In the genomic region with DNA sequence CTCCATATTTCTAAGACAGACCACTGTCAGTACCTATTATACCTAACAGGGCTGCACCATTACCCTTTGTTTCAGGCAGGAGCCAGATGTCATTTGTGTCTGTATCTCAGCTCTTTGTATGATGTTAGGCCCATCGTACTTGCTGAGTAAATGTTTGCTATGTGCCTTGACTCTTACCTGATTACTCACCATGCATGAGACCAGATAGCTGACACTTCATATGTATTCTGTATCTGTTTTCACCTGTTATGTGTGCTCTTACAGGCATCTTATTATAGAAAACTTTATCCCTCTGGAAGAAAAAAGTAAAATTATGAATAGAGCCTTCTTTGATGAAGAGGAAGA, we compare ENCODE assay signal across 12 cellular contexts. TPM values are rescaled to one million over a fixed set of nuclear protein-coding genes. Genes with fewer than 3 reads are reported as not detected.
A peak's percentile ranks its signal among the peaks of the same experiment; 100 is the strongest.
DNase-seq lines count a peak whose midpoint lies in the region; ATAC-seq, FAIRE-seq and TF ChIP-seq lines count a peak whose summit lies in the region.
"Had no signal": no experiment of that assay in that cellular context is flagged by ENCODE, and none has a peak within 500 bp of the region (broad histone marks: within the 10 kb centered on the region; RNA-seq: fewer than 3 reads in every experiment).

No MANE protein-coding gene starts in this region.

- H3K36me3 ChIP-seq in bronchial epithelial cell (ENCODE audit: control insufficient read depth, insufficient read depth, low read length) (peaks cover 4% of the 10 kb centered on the region), osteoblast (ENCODE audit: insufficient read depth, low read length) (peaks cover 16% of the 10 kb centered on the region)

- H3K27me3 ChIP-seq in bronchial epithelial cell (ENCODE audit: control insufficient read depth, insufficient read depth, low read length) (no peaks in the 10 kb centered on the region), osteoblast (ENCODE audit: insufficient read depth, low read length) (no peaks in the 10 kb centered on the region)
- H3K27me3 ChIP-seq: upper lobe of right lung had no signal

- FAIRE-seq in bronchial epithelial cell (lab: Jason Lieb, UNC), result no peak

- H3K4me1 ChIP-seq in osteoblast (ENCODE audit: insufficient read depth, low read length), result peaks cover 24% of the 10 kb centered on the region

- ATAC-seq in HG02642 (IDR thresholded peaks at IDR 0.05; ENCODE audit: poor library complexity, unreplicated experiment), result no peak
- ATAC-seq in HG03039 (IDR thresholded peaks at IDR 0.05; ENCODE audit: unreplicated experiment), result no peak

- H4K20me1 ChIP-seq in osteoblast (ENCODE audit: insufficient read depth, low read length), result peaks cover 4% of the 10 kb centered on the region

- H3K4me3 ChIP-seq in bronchial epithelial cell (ENCODE audit: low read depth, low read length) (no peak overlapping the region), osteoblast (ENCODE audit: insufficient read depth, low read length) (no peak overlapping the region)
- H3K4me3 ChIP-seq: upper lobe of right lung had no signal

- TF ChIP-seq CTCF in bronchial epithelial cell (IDR thresholded peaks at IDR 0.05; ENCODE audit: insufficient read depth, low read length, severe bottlenecking) (no peak), osteoblast (IDR thresholded peaks at IDR 0.05; ENCODE audit: extremely low read depth, low read depth, low read length) (no peak)

- H3K9me3 ChIP-seq in osteoblast (ENCODE audit: low read depth, low read length), result no peaks in the 10 kb centered on the region
- H3K9me3 ChIP-seq: upper lobe of right lung had no signal

- H3K4me2 ChIP-seq in osteoblast (ENCODE audit: insufficient read depth, low read length), result peak overlapping the region; percentile 6
- H3K4me2 ChIP-seq: KMS-11 had no signal

- no peaks in the 10 kb centered on the region for H3K79me2 ChIP-seq in osteoblast (ENCODE audit: insufficient read depth, low read length)

- DNase-seq in Daoy (ENCODE audit: low read depth), result peak; percentile 41
- peak; percentile 95 for DNase-seq in NCI-H2029 treated with DMSO at 0.1 percent for 48 hours (lab: John Stamatoyannopoulos, UW)
- peak; percentile 78 for DNase-seq in bronchial epithelial cell (ENCODE audit: low read depth)
- DNase-seq in osteoblast (ENCODE audit: insufficient read length, low spot score, missing footprints), result no peak
- DNase-seq in GM19238 (ENCODE audit: insufficient read length, low spot score), result no peak
- DNase-seq: glutamatergic neuron; NK-92 treated with Interleukin-12 subunit alpha and Interleukin-12 subunit beta, amount 100 ng/mL, for 24 hours; T1000; upper lobe of right lung had no signal

- H3K27ac ChIP-seq in osteoblast (ENCODE audit: low read depth, low read length), result peak overlapping the region; percentile 72
- H3K27ac ChIP-seq: KMS-11 had no signal

- H2AFZ ChIP-seq in osteoblast (ENCODE audit: low read length), result no peak overlapping the region

RNA-seq across cellular contexts. Expression of gene ASXL1, which starts 31.7 kb away (rescaled TPM):
- total RNA-seq in Daoy (2014; rRNA removed; shearing (Covaris generic)), result 26.1 and 39.9 TPM in 2 replicates
- 13.8 and 17.6 TPM in 2 replicates for total RNA-seq in bronchial epithelial cell
- 64.2 and 68.8 TPM in 2 replicates for total RNA-seq in osteoblast

RNA-seq across cellular contexts. Expression of gene KIF3B, which starts 49.0 kb away (rescaled TPM):
- total RNA-seq in Daoy (2014; rRNA removed; shearing (Covaris generic)), result 13.8 and 13.9 TPM in 2 replicates
- total RNA-seq in bronchial epithelial cell, result 11.1 and 16.0 TPM in 2 replicates
- 37.4 and 39.4 TPM in 2 replicates for total RNA-seq in osteoblast

Comparison
In these comparisons a context has a peak if more than half of its experiments do, and no peak if none do; other contexts are left out.
1. DNase-seq: peak in Daoy (single experiment), NCI-H2029 treated with DMSO at 0.1 percent for 48 hours (single experiment) and bronchial epithelial cell (single experiment); none in osteoblast (single experiment) and GM19238 (single experiment).